Comparison of ENCODE assay signal across 17 cellular contexts in genomic region chr6:32818867-32819266, GRCh38. TPM values are rescaled to one million over a fixed set of nuclear protein-coding genes. Genes with fewer than 3 reads are reported as not detected.
DNase-seq lines count a peak whose midpoint lies in the region; ATAC-seq lines count a peak whose summit lies in the region.
"Had no signal": no experiment of that assay in that cellular context is flagged by ENCODE, and none has a peak within 500 bp of the region (broad histone marks: within the 10 kb centered on the region; RNA-seq: fewer than 3 reads in every experiment).

No MANE protein-coding gene starts in this region.

- H3K4me3 Mint-ChIP-seq in stimulated activated naive CD8-positive, alpha-beta T cell treated with anti-CD3 and anti-CD28 coated beads, Interleukin-15, amount 100 ng/mL, for 72 hours, result no peak overlapping the region
- no peak overlapping the region for H3K4me3 Mint-ChIP-seq in activated T-helper 1 cell treated with anti-CD3 and anti-CD28 coated beads, Interleukin-12 subunit alpha, Interleukin-12 subunit beta, Interleukin-2, Interleukin-4 antibody, amounts not matched to agents 30 ng/mL and 10 ng/mL and 1 ng/mL, durations not matched to agents 14 hours and 24 hours and 36 hours
- H3K4me3 Mint-ChIP-seq in memory B cell, result no peak overlapping the region
- no peak overlapping the region for H3K4me3 Mint-ChIP-seq in activated CD8-positive, alpha-beta memory T cell treated with anti-CD3 and anti-CD28 coated beads, Interleukin-2, amount 10 ng/mL, durations not matched to agents 7 days and 5 days

- intact Hi-C loops in activated T-helper 1 cell treated with anti-CD3 and anti-CD28 coated beads, Interleukin-12 subunit alpha, Interleukin-12 subunit beta, Interleukin-2, Interleukin-4 antibody, amounts not matched to agents 30 ng/mL and 10 ng/mL and 1 ng/mL, durations not matched to agents 14 hours and 24 hours and 36 hours (cut with micrococcal nuclease), result no loop called here

- no peak for DNase-seq in stimulated activated naive CD8-positive, alpha-beta T cell treated with anti-CD3 and anti-CD28 coated beads, Interleukin-15, Interleukin-2, amounts not matched to agents 100 U/mL and 50 U/mL, for 24 hours
- no peak for DNase-seq in stimulated activated naive CD8-positive, alpha-beta T cell treated with anti-CD3 and anti-CD28 coated beads, Interleukin-15, amount 100 ng/mL, for 72 hours
- DNase-seq in activated T-helper 1 cell treated with anti-CD3 and anti-CD28 coated beads, Interleukin-12 subunit alpha, Interleukin-12 subunit beta, Interleukin-2, Interleukin-4 antibody, amounts not matched to agents 30 ng/mL and 10 ng/mL and 1 ng/mL, durations not matched to agents 14 hours and 24 hours and 36 hours (ENCODE audit: low spot score), result no peak
- no peak for DNase-seq in memory B cell (ENCODE audit: low spot score in 2 of 2)
- DNase-seq in germinal center (ENCODE audit: low spot score), result no peak
- no peak for DNase-seq in NOMO-1 treated with DMSO at 0.1 percent for 48 hours (lab: John Stamatoyannopoulos, UW; ENCODE audit: unreplicated experiment)
- no peak for DNase-seq in activated CD8-positive, alpha-beta memory T cell treated with anti-CD3 and anti-CD28 coated beads, Interleukin-2, amount 10 ng/mL, durations not matched to agents 7 days and 5 days
- DNase-seq: C1 segment of cervical spinal cord, DND-41, GDM1, KG1, NCI-H1092, NCI-H2081 treated with DMSO at 0.1 percent for 48 hours, NCI-H510A, NCI-H774, Peyer's patch had no signal

- H3K27ac Mint-ChIP-seq in stimulated activated naive CD8-positive, alpha-beta T cell treated with anti-CD3 and anti-CD28 coated beads, Interleukin-15, amount 100 ng/mL, for 72 hours, result no peak overlapping the region
- peak overlapping the region; percentile 3 for H3K27ac Mint-ChIP-seq in activated T-helper 1 cell treated with anti-CD3 and anti-CD28 coated beads, Interleukin-12 subunit alpha, Interleukin-12 subunit beta, Interleukin-2, Interleukin-4 antibody, amounts not matched to agents 30 ng/mL and 10 ng/mL and 1 ng/mL, durations not matched to agents 14 hours and 24 hours and 36 hours
- H3K27ac Mint-ChIP-seq in memory B cell, result peak overlapping the region; percentile 33
- no peak overlapping the region for H3K27ac Mint-ChIP-seq in activated CD8-positive, alpha-beta memory T cell treated with anti-CD3 and anti-CD28 coated beads, Interleukin-2, amount 10 ng/mL, durations not matched to agents 7 days and 5 days

- no peaks in the 10 kb centered on the region for H3K9me3 Mint-ChIP-seq in stimulated activated naive CD8-positive, alpha-beta T cell treated with anti-CD3 and anti-CD28 coated beads, Interleukin-15, amount 100 ng/mL, for 72 hours
- no peaks in the 10 kb centered on the region for H3K9me3 Mint-ChIP-seq in activated T-helper 1 cell treated with anti-CD3 and anti-CD28 coated beads, Interleukin-12 subunit alpha, Interleukin-12 subunit beta, Interleukin-2, Interleukin-4 antibody, amounts not matched to agents 30 ng/mL and 10 ng/mL and 1 ng/mL, durations not matched to agents 14 hours and 24 hours and 36 hours
- H3K9me3 Mint-ChIP-seq in memory B cell, result no peaks in the 10 kb centered on the region
- no peaks in the 10 kb centered on the region for H3K9me3 Mint-ChIP-seq in activated CD8-positive, alpha-beta memory T cell treated with anti-CD3 and anti-CD28 coated beads, Interleukin-2, amount 10 ng/mL, durations not matched to agents 7 days and 5 days (ENCODE audit: low read depth)

- H3K4me1 Mint-ChIP-seq in stimulated activated naive CD8-positive, alpha-beta T cell treated with anti-CD3 and anti-CD28 coated beads, Interleukin-15, amount 100 ng/mL, for 72 hours, result peaks cover 11% of the 10 kb centered on the region
- H3K4me1 Mint-ChIP-seq in activated T-helper 1 cell treated with anti-CD3 and anti-CD28 coated beads, Interleukin-12 subunit alpha, Interleukin-12 subunit beta, Interleukin-2, Interleukin-4 antibody, amounts not matched to agents 30 ng/mL and 10 ng/mL and 1 ng/mL, durations not matched to agents 14 hours and 24 hours and 36 hours (ENCODE audit: low read depth), result peaks cover 18% of the 10 kb centered on the region
- peaks cover 56% of the 10 kb centered on the region for H3K4me1 Mint-ChIP-seq in memory B cell
- H3K4me1 Mint-ChIP-seq in activated CD8-positive, alpha-beta memory T cell treated with anti-CD3 and anti-CD28 coated beads, Interleukin-2, amount 10 ng/mL, durations not matched to agents 7 days and 5 days, result peaks cover 6% of the 10 kb centered on the region

- H3K27me3 Mint-ChIP-seq in stimulated activated naive CD8-positive, alpha-beta T cell treated with anti-CD3 and anti-CD28 coated beads, Interleukin-15, amount 100 ng/mL, for 72 hours, result no peaks in the 10 kb centered on the region
- H3K27me3 Mint-ChIP-seq in activated T-helper 1 cell treated with anti-CD3 and anti-CD28 coated beads, Interleukin-12 subunit alpha, Interleukin-12 subunit beta, Interleukin-2, Interleukin-4 antibody, amounts not matched to agents 30 ng/mL and 10 ng/mL and 1 ng/mL, durations not matched to agents 14 hours and 24 hours and 36 hours (ENCODE audit: insufficient read depth), result no peaks in the 10 kb centered on the region
- H3K27me3 Mint-ChIP-seq in memory B cell, result no peaks in the 10 kb centered on the region
- no peaks in the 10 kb centered on the region for H3K27me3 Mint-ChIP-seq in activated CD8-positive, alpha-beta memory T cell treated with anti-CD3 and anti-CD28 coated beads, Interleukin-2, amount 10 ng/mL, durations not matched to agents 7 days and 5 days

- peak; percentile 29 for ATAC-seq in stimulated activated naive CD8-positive, alpha-beta T cell treated with anti-CD3 and anti-CD28 coated beads, Interleukin-15, Interleukin-2, amounts not matched to agents 100 U/mL and 50 U/mL, for 24 hours
- no peak for ATAC-seq in stimulated activated naive CD8-positive, alpha-beta T cell treated with anti-CD3 and anti-CD28 coated beads, Interleukin-15, amount 100 ng/mL, for 72 hours
- ATAC-seq in memory B cell (ENCODE audit: low read depth), result no peak
- ATAC-seq in activated CD8-positive, alpha-beta memory T cell treated with anti-CD3 and anti-CD28 coated beads, Interleukin-2, amount 10 ng/mL, durations not matched to agents 7 days and 5 days, result no peak
- ATAC-seq: Right ventricle myocardium inferior had no signal

- H3K36me3 Mint-ChIP-seq in activated T-helper 1 cell treated with anti-CD3 and anti-CD28 coated beads, Interleukin-12 subunit alpha, Interleukin-12 subunit beta, Interleukin-2, Interleukin-4 antibody, amounts not matched to agents 30 ng/mL and 10 ng/mL and 1 ng/mL, durations not matched to agents 14 hours and 24 hours and 36 hours (ENCODE audit: low read depth), result peaks cover 12% of the 10 kb centered on the region
- H3K36me3 Mint-ChIP-seq in memory B cell, result peaks cover 9% of the 10 kb centered on the region
- H3K36me3 Mint-ChIP-seq in activated CD8-positive, alpha-beta memory T cell treated with anti-CD3 and anti-CD28 coated beads, Interleukin-2, amount 10 ng/mL, durations not matched to agents 7 days and 5 days, result no peaks in the 10 kb centered on the region

- CTCF ChIA-PET in activated CD8-positive, alpha-beta memory T cell treated with anti-CD3 and anti-CD28 coated beads, Interleukin-2, amount 10 ng/mL, durations not matched to agents 7 days and 5 days (lab: Charles Lee), result no interaction called here

RNA-seq across cellular contexts. Expression of gene HLA-DOB, which starts 2.1 kb away (rescaled TPM):
- total RNA-seq in activated T-helper 1 cell treated with anti-CD3 and anti-CD28 coated beads, Interleukin-12 subunit alpha, Interleukin-12 subunit beta, Interleukin-2, Interleukin-4 antibody, amounts not matched to agents 30 ng/mL and 10 ng/mL and 1 ng/mL, durations not matched to agents 14 hours and 24 hours and 36 hours, result 4.2 and 4.3 TPM in 2 replicates
- 1 to 10 TPM; 2.7 to 3.9 TPM for total RNA-seq in activated CD8-positive, alpha-beta memory T cell treated with anti-CD3 and anti-CD28 coated beads, Interleukin-2, amount 10 ng/mL, durations not matched to agents 7 days and 5 days
- total RNA-seq: Right ventricle myocardium inferior had no signal

RNA-seq across cellular contexts. Expression of gene TAP2, which starts 19.7 kb away (rescaled TPM):
- total RNA-seq in activated T-helper 1 cell treated with anti-CD3 and anti-CD28 coated beads, Interleukin-12 subunit alpha, Interleukin-12 subunit beta, Interleukin-2, Interleukin-4 antibody, amounts not matched to agents 30 ng/mL and 10 ng/mL and 1 ng/mL, durations not matched to agents 14 hours and 24 hours and 36 hours, result 160 and 167 TPM in 2 replicates
- total RNA-seq in activated CD8-positive, alpha-beta memory T cell treated with anti-CD3 and anti-CD28 coated beads, Interleukin-2, amount 10 ng/mL, durations not matched to agents 7 days and 5 days, result 100 to 1,000 TPM; 242 to 258 TPM

RNA-seq across cellular contexts. Expression of gene PSMB8, which starts 25.0 kb away (rescaled TPM):
- 353 and 358 TPM in 2 replicates for total RNA-seq in activated T-helper 1 cell treated with anti-CD3 and anti-CD28 coated beads, Interleukin-12 subunit alpha, Interleukin-12 subunit beta, Interleukin-2, Interleukin-4 antibody, amounts not matched to agents 30 ng/mL and 10 ng/mL and 1 ng/mL, durations not matched to agents 14 hours and 24 hours and 36 hours
- total RNA-seq in activated CD8-positive, alpha-beta memory T cell treated with anti-CD3 and anti-CD28 coated beads, Interleukin-2, amount 10 ng/mL, durations not matched to agents 7 days and 5 days, result 100 to 1,000 TPM; 461 to 464 TPM

RNA-seq across cellular contexts. Expression of gene TAP1, which starts 34.6 kb away (rescaled TPM):
- 284 and 290 TPM in 2 replicates for total RNA-seq in activated T-helper 1 cell treated with anti-CD3 and anti-CD28 coated beads, Interleukin-12 subunit alpha, Interleukin-12 subunit beta, Interleukin-2, Interleukin-4 antibody, amounts not matched to agents 30 ng/mL and 10 ng/mL and 1 ng/mL, durations not matched to agents 14 hours and 24 hours and 36 hours
- total RNA-seq in activated CD8-positive, alpha-beta memory T cell treated with anti-CD3 and anti-CD28 coated beads, Interleukin-2, amount 10 ng/mL, durations not matched to agents 7 days and 5 days, result 100 to 1,000 TPM; 407 to 417 TPM

RNA-seq across cellular contexts. Expression of gene PSMB9, which starts 35.1 kb away (rescaled TPM):
- total RNA-seq in activated T-helper 1 cell treated with anti-CD3 and anti-CD28 coated beads, Interleukin-12 subunit alpha, Interleukin-12 subunit beta, Interleukin-2, Interleukin-4 antibody, amounts not matched to agents 30 ng/mL and 10 ng/mL and 1 ng/mL, durations not matched to agents 14 hours and 24 hours and 36 hours, result 249 and 253 TPM in 2 replicates
- total RNA-seq in activated CD8-positive, alpha-beta memory T cell treated with anti-CD3 and anti-CD28 coated beads, Interleukin-2, amount 10 ng/mL, durations not matched to agents 7 days and 5 days, result 100 to 1,000 TPM; 402 to 473 TPM

Comparison
In these comparisons a context has a peak if more than half of its experiments do, and no peak if none do; other contexts are left out.
1. H3K27ac Mint-ChIP-seq: peak in activated T-helper 1 cell treated with anti-CD3 and anti-CD28 coated beads, Interleukin-12 subunit alpha, Interleukin-12 subunit beta, Interleukin-2, Interleukin-4 antibody, amounts not matched to agents 30 ng/mL and 10 ng/mL and 1 ng/mL, durations not matched to agents 14 hours and 24 hours and 36 hours (single experiment) and memory B cell (single experiment); none in stimulated activated naive CD8-positive, alpha-beta T cell treated with anti-CD3 and anti-CD28 coated beads, Interleukin-15, amount 100 ng/mL, for 72 hours (0 of 2) and activated CD8-positive, alpha-beta memory T cell treated with anti-CD3 and anti-CD28 coated beads, Interleukin-2, amount 10 ng/mL, durations not matched to agents 7 days and 5 days (single experiment).